Comparison of ENCODE assay signal across 8 cellular contexts in the genomic region with DNA sequence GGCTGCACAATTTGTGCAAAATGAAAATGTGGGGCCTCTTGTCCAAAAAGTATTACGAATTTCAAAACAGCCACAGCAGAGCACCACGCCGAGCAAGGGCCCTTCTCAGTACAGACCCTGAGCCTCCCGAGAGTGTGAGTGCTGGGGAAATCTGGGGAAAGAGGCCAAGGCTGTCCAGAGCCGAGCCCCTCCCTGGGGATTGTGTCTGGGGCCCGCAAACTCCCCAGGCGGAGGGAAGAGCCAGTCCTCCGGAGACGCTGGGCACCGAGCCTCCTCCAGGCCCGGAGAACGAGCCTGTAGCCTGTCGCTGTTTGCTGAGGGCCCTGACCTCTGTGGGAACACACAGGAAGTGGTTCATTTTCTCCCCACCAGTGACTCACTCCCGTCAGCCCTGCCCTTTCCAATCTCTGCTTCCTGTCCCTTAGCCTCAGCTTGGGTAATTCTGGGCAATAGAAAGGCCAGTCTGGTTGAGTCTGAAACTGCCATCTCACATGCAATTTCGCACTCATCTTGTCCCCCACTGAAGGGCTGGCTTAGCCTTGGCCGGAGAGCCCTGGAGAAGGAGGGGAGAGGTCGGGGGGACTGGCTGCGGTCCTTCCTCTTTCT. TPM values are rescaled to one million over a fixed set of nuclear protein-coding genes. Genes with fewer than 3 reads are reported as not detected.
DNase-seq lines count a peak whose midpoint lies in the region; ATAC-seq and TF ChIP-seq lines count a peak whose summit lies in the region.

No MANE protein-coding gene starts in this region.

- BruUV-seq in Panc1 (replicated peaks; lab: Mats Ljungman, UMichigan) = no TSS peak

- H2BK120ac ChIP-seq in trophoblast cell (ENCODE audit: insufficient read depth, low read length, poor library complexity) = peak overlapping the region; percentile 98

- WGBS in trophoblast cell (ENCODE audit: extremely low coverage, insufficient coverage, insufficient read length) = no CpG with 5 or more reads among the region's 18 CpGs

- H3K9me3 ChIP-seq in Panc1 (ENCODE audit: control insufficient read depth, insufficient read depth, low read depth, low read length) (no peaks in the 10 kb centered on the region), trophoblast cell (ENCODE audit: insufficient read depth, low read depth, low read length) (no peaks in the 10 kb centered on the region), upper lobe of right lung (no peaks in the 10 kb centered on the region)

- H3K4me1 ChIP-seq in Panc1 (ENCODE audit: control insufficient read depth, insufficient read depth, low read length) (peaks cover 35% of the 10 kb centered on the region), trophoblast cell (ENCODE audit: control insufficient read depth in 1 of 2, insufficient read depth in 2 of 2, low read length in 2 of 2) (peaks cover 10 to 20% of the 10 kb centered on the region in 2 experiments), upper lobe of right lung (peaks cover 26% of the 10 kb centered on the region)

- intact Hi-C loops in Panc1 (cut with micrococcal nuclease; ENCODE audit: unreplicated experiment) (no loop called here), upper lobe of right lung (cut with DNase I) (no loop called here)
- intact Hi-C loops in activated T-helper 1 cell treated with anti-CD3 and anti-CD28 coated beads, Interleukin-12 subunit alpha, Interleukin-12 subunit beta, Interleukin-2, Interleukin-4 antibody, amounts not matched to agents 30 ng/mL and 10 ng/mL and 1 ng/mL, durations not matched to agents 14 hours and 24 hours and 36 hours (cut with micrococcal nuclease) = loop anchor here (1.0 to 5.0 kb wide), 9 partner anchors 12 to 537 kb away; partner anchors contain the start of gene GNA12

- H3K27me3 ChIP-seq in Panc1 (ENCODE audit: control insufficient read depth, insufficient read depth, low read length) (no peaks in the 10 kb centered on the region), trophoblast cell (ENCODE audit: insufficient read depth, low read length) (no peaks in the 10 kb centered on the region), upper lobe of right lung (no peaks in the 10 kb centered on the region)

- peaks cover 6% of the 10 kb centered on the region for H3K79me2 ChIP-seq in trophoblast cell (ENCODE audit: control insufficient read depth, insufficient read depth, low read length, poor library complexity)

- H3K4me3 Mint-ChIP-seq in activated T-helper 1 cell treated with anti-CD3 and anti-CD28 coated beads, Interleukin-12 subunit alpha, Interleukin-12 subunit beta, Interleukin-2, Interleukin-4 antibody, amounts not matched to agents 30 ng/mL and 10 ng/mL and 1 ng/mL, durations not matched to agents 14 hours and 24 hours and 36 hours = peak overlapping the region; percentile 73

- H3K9ac ChIP-seq in trophoblast cell (ENCODE audit: low read length) = no peak overlapping the region

- H3K18ac ChIP-seq in trophoblast cell (ENCODE audit: low read length) = peak overlapping the region; percentile 94

- H3K36me3 ChIP-seq in Panc1 (ENCODE audit: control insufficient read depth, insufficient read depth, low read length) (no peaks in the 10 kb centered on the region), trophoblast cell (ENCODE audit: control insufficient read depth in 1 of 2, insufficient read depth in 2 of 2, low read length in 2 of 2) (no peaks in the 10 kb centered on the region), upper lobe of right lung (no peaks in the 10 kb centered on the region)

- no peaks in the 10 kb centered on the region for H3K27me3 Mint-ChIP-seq in activated T-helper 1 cell treated with anti-CD3 and anti-CD28 coated beads, Interleukin-12 subunit alpha, Interleukin-12 subunit beta, Interleukin-2, Interleukin-4 antibody, amounts not matched to agents 30 ng/mL and 10 ng/mL and 1 ng/mL, durations not matched to agents 14 hours and 24 hours and 36 hours (ENCODE audit: insufficient read depth)

- ATAC-seq in GM18861 (IDR thresholded peaks at IDR 0.05; ENCODE audit: unreplicated experiment) (peak; percentile 96), HG03060 (IDR thresholded peaks at IDR 0.05; ENCODE audit: low read depth, unreplicated experiment) (peak; percentile 92), Panc1 (peak; percentile 94), upper lobe of right lung (peak; percentile 93)

- no peak for TF ChIP-seq CTCF in Panc1 (IDR thresholded peaks at IDR 0.05)
- no peak for TF ChIP-seq CTCF in foreskin fibroblast (IDR thresholded peaks at IDR 0.05; ENCODE audit: low read depth, low read length)
- no peak for TF ChIP-seq CTCF in upper lobe of right lung (IDR thresholded peaks at IDR 0.05)

- H3K9me3 Mint-ChIP-seq in activated T-helper 1 cell treated with anti-CD3 and anti-CD28 coated beads, Interleukin-12 subunit alpha, Interleukin-12 subunit beta, Interleukin-2, Interleukin-4 antibody, amounts not matched to agents 30 ng/mL and 10 ng/mL and 1 ng/mL, durations not matched to agents 14 hours and 24 hours and 36 hours = no peaks in the 10 kb centered on the region

- peaks cover 2% of the 10 kb centered on the region for H3K36me3 Mint-ChIP-seq in activated T-helper 1 cell treated with anti-CD3 and anti-CD28 coated beads, Interleukin-12 subunit alpha, Interleukin-12 subunit beta, Interleukin-2, Interleukin-4 antibody, amounts not matched to agents 30 ng/mL and 10 ng/mL and 1 ng/mL, durations not matched to agents 14 hours and 24 hours and 36 hours (ENCODE audit: low read depth)

- H4K91ac ChIP-seq in trophoblast cell (ENCODE audit: low read depth, low read length) = peak overlapping the region; percentile 99

- H3K14ac ChIP-seq in trophoblast cell (ENCODE audit: low read length) = peak overlapping the region; percentile 93

- H2BK5ac ChIP-seq in trophoblast cell (ENCODE audit: low read depth, low read length, poor library complexity) = peak overlapping the region; percentile 98

- peaks cover 12% of the 10 kb centered on the region for H3K79me1 ChIP-seq in trophoblast cell (ENCODE audit: low read length)

- DNase-seq in ACHN (peak; percentile 97), Panc1 (ENCODE audit: low read depth, low spot score) (peak; percentile 92), foreskin fibroblast (peak; percentile 96 to 97), trophoblast cell (peak; percentile 73 to 77), upper lobe of right lung (peak; percentile 87)
- DNase-seq in activated T-helper 1 cell treated with anti-CD3 and anti-CD28 coated beads, Interleukin-12 subunit alpha, Interleukin-12 subunit beta, Interleukin-2, Interleukin-4 antibody, amounts not matched to agents 30 ng/mL and 10 ng/mL and 1 ng/mL, durations not matched to agents 14 hours and 24 hours and 36 hours (ENCODE audit: low spot score) = peak; percentile 75

- peak overlapping the region; percentile 94 for H2AK5ac ChIP-seq in trophoblast cell (ENCODE audit: low read length)

- H3K4me2 ChIP-seq in trophoblast cell (ENCODE audit: low read length) = peak overlapping the region; percentile 26

- peak overlapping the region; percentile 95 for H3K27ac ChIP-seq in Panc1 (ENCODE audit: low read length)
- peak overlapping the region; percentile 99 for H3K27ac ChIP-seq in trophoblast cell (ENCODE audit: low read depth, low read length)
- H3K27ac ChIP-seq in upper lobe of right lung = peak overlapping the region; percentile 95

- peaks cover 27% of the 10 kb centered on the region for H3K4me1 Mint-ChIP-seq in activated T-helper 1 cell treated with anti-CD3 and anti-CD28 coated beads, Interleukin-12 subunit alpha, Interleukin-12 subunit beta, Interleukin-2, Interleukin-4 antibody, amounts not matched to agents 30 ng/mL and 10 ng/mL and 1 ng/mL, durations not matched to agents 14 hours and 24 hours and 36 hours (ENCODE audit: low read depth)

- peak overlapping the region; percentile 98 for H2BK12ac ChIP-seq in trophoblast cell (ENCODE audit: low read length)

- POLR2A ChIA-PET in Panc1 (lab: Charles Lee) = interaction anchor here (0.7 to 0.8 kb wide), 2 partner anchors 19 to 439 kb away, joined by 3 to 4 read pairs; no protein-coding TSS in a partner anchor

- CTCF ChIA-PET in Panc1 (lab: Charles Lee) = interaction anchor here (0.9 kb wide), 1 partner anchor 291 kb away, joined by 3 read pairs; no protein-coding TSS in a partner anchor

- H4K12ac ChIP-seq in trophoblast cell (ENCODE audit: low read depth, low read length) = peak overlapping the region; percentile 79

- peak overlapping the region; percentile 72 for H3K4ac ChIP-seq in trophoblast cell (ENCODE audit: low read depth, low read length)

- peak overlapping the region; percentile 87 for H4K8ac ChIP-seq in trophoblast cell (ENCODE audit: low read depth, low read length)

- no peak overlapping the region for H3K23ac ChIP-seq in trophoblast cell (ENCODE audit: low read length)

- in situ Hi-C loops in ACHN (cut with HindIII; ENCODE audit: low pct_ligation_motif_present, low pct_unique_long_range_greater_than_20kb, low sequenced_read_pairs) = no loop called here
- in situ Hi-C loops in Panc1 (cut with HindIII; ENCODE audit: low pct_unique_long_range_greater_than_20kb, low sequenced_read_pairs) = no loop called here

- H3K4me3 ChIP-seq in Panc1 (ENCODE audit: low read depth in 2 of 2, low read length in 2 of 2) = peak overlapping the region; percentile 5 to 44
- H3K4me3 ChIP-seq in foreskin fibroblast (ENCODE audit: low read depth in 1 of 2, low read length in 2 of 2) = no peak overlapping the region
- H3K4me3 ChIP-seq in trophoblast cell (ENCODE audit: low read depth, low read length) = no peak overlapping the region
- H3K4me3 ChIP-seq in upper lobe of right lung = peak overlapping the region; percentile 19

- H2AFZ ChIP-seq in trophoblast cell (ENCODE audit: insufficient read depth, low read length, poor library complexity) = peak overlapping the region; percentile 81

- peak overlapping the region; percentile 86 for H3K27ac Mint-ChIP-seq in activated T-helper 1 cell treated with anti-CD3 and anti-CD28 coated beads, Interleukin-12 subunit alpha, Interleukin-12 subunit beta, Interleukin-2, Interleukin-4 antibody, amounts not matched to agents 30 ng/mL and 10 ng/mL and 1 ng/mL, durations not matched to agents 14 hours and 24 hours and 36 hours

RNA-seq across cellular contexts. Expression of gene GNA12, which starts 19.5 kb away (rescaled TPM):
- total RNA-seq in Panc1 (2021; ENCODE audit: unreplicated experiment) (139 TPM), upper lobe of right lung (47.2 TPM)
- 170 TPM for polyA plus RNA-seq in Panc1 (2012; ENCODE audit: insufficient read length)
- 36.3 and 36.4 TPM in 2 replicates for total RNA-seq in activated T-helper 1 cell treated with anti-CD3 and anti-CD28 coated beads, Interleukin-12 subunit alpha, Interleukin-12 subunit beta, Interleukin-2, Interleukin-4 antibody, amounts not matched to agents 30 ng/mL and 10 ng/mL and 1 ng/mL, durations not matched to agents 14 hours and 24 hours and 36 hours
- polyA plus RNA-seq in trophoblast cell (2013) = 166 and 173 TPM in 2 replicates

Comparison
In these comparisons a context has a peak if more than half of its experiments do, and no peak if none do; other contexts are left out.
1. H3K4me3 ChIP-seq: peak in Panc1 (2 of 2) and upper lobe of right lung (single experiment); none in foreskin fibroblast (0 of 2) and trophoblast cell (single experiment).
2. Peak in every context shown above with its lines, with median percentiles within 50 percentile points of each other: DNase-seq, ATAC-seq and H3K27ac ChIP-seq.